ENCODE assay signal across 24 cellular contexts in genomic region chr11:29319231-29319630, GRCh38.
"Had no signal": no experiment of that assay in that cellular context is flagged by ENCODE, and none has a peak within 500 bp of the region (broad histone marks: within the 10 kb centered on the region; RNA-seq: fewer than 3 reads in every experiment).

No MANE protein-coding gene starts in this region.

- FAIRE-seq: colon, pancreas had no signal

- H3K27ac ChIP-seq: breast epithelium, gastroesophageal sphincter, neutrophil, pancreas, thyroid gland, upper lobe of right lung had no signal

- H3K4me3 ChIP-seq: breast epithelium, gastroesophageal sphincter, pancreas, thyroid gland, upper lobe of right lung had no signal

- H3K36me3 ChIP-seq: breast epithelium, gastroesophageal sphincter, neutrophil, pancreas, thyroid gland, upper lobe of right lung had no signal

- H3K27me3 ChIP-seq: breast epithelium, gastroesophageal sphincter, neutrophil, pancreas, thyroid gland, upper lobe of right lung had no signal

- DNase-seq: activated CD4-positive, alpha-beta memory T cell treated with anti-CD3 and anti-CD28 coated beads, Interleukin-2, amount 10 ng/mL, durations not matched to agents 7 days and 5 days; activated CD4-positive, alpha-beta T cell treated with anti-CD3 and anti-CD28 coated beads for 48 hours; activated CD4-positive, CD25-positive, alpha-beta regulatory T cell; activated effector memory CD4-positive, alpha-beta T cell treated with anti-CD3 and anti-CD28 coated beads, Interleukin-2, amount 50 U/mL, for 16 hours; activated naive CD4-positive, alpha-beta T cell treated with anti-CD3 and anti-CD28 coated beads, Interleukin-2, amount 10 ng/mL, durations not matched to agents 7 days and 5 days; aorta; effector memory CD4-positive, alpha-beta T cell; head of caudate nucleus; islet precursor cell; left cardiac atrium; pancreas; right cardiac atrium; stimulated activated CD4-positive, alpha-beta T cell treated with anti-CD3 and anti-CD28 coated beads, Interleukin-12 subunit alpha, Interleukin-12 subunit beta, amount 100 ng/mL, for 4 hours; stimulated activated CD4-positive, alpha-beta T cell treated with anti-CD3 and anti-CD28 coated beads, Interleukin-4, amount 100 ng/mL, for 4 hours; stimulated activated naive CD8-positive, alpha-beta T cell treated with anti-CD3 and anti-CD28 coated beads, Interleukin-15, Interleukin-2, amounts not matched to agents 100 U/mL and 50 U/mL, for 24 hours; substantia nigra; T-helper 17 cell; thyroid gland; upper lobe of right lung had no signal

- H3K9me3 ChIP-seq: breast epithelium, gastroesophageal sphincter, neutrophil, pancreas, thyroid gland, upper lobe of right lung had no signal

- H3K4me1 ChIP-seq: breast epithelium, gastroesophageal sphincter, pancreas, thyroid gland, upper lobe of right lung had no signal

- ATAC-seq: esophagus mucosa; gastroesophageal sphincter; left cardiac atrium; pancreas; right cardiac atrium; stimulated activated naive CD8-positive, alpha-beta T cell treated with anti-CD3 and anti-CD28 coated beads, Interleukin-15, Interleukin-2, amounts not matched to agents 100 U/mL and 50 U/mL, for 24 hours; T-helper 17 cell; upper lobe of right lung had no signal
